Comparison of ENCODE assay signal across 27 cellular contexts in the genomic region with DNA sequence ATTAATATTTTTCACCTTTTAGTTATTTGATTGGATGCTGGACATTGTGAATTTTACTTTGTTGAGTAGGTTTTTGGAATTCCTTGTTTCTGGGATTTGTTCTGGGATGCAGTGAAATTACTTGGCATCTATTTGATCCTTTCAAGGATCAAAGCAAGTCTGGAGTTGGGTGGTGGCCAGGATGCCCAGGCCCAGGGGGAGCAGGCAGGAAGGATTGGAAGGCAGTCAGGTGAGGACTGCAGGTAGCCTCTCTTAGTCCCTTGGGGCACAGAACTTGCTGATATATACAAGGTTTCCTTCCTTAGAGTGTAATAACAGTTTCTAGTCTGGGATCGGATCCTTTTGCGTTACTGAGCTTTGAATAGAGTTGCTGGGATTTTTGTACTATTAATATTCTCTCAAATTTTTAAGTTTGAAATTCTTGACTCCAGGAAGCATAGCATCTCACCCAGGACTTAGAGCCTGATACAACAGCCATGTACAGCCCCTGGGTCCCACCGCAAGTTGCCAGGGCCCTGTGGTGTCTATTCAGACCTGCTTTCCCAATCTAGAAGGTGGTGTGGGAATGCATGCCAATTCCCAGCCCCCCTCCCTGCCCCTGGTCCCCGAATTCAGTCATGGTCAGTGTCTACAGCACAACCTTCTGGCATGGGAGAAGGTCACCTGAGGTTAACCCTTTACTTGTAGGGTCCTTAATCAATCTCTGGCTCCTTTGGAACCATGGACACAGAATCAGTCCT.
"Had no signal": no experiment of that assay in that cellular context is flagged by ENCODE, and none has a peak within 500 bp of the region (broad histone marks: within the 10 kb centered on the region; RNA-seq: fewer than 3 reads in every experiment).

No MANE protein-coding gene starts in this region.

- H3K4me3 Mint-ChIP-seq: activated CD8-positive, alpha-beta T cell treated with anti-CD3 and anti-CD28 coated beads, Interleukin-2, amount 10 ng/mL, durations not matched to agents 7 days and 5 days; activated naive CD4-positive, alpha-beta T cell treated with anti-CD3 and anti-CD28 coated beads, Interleukin-2, amount 50 U/mL, for 24 hours; T-helper 1 cell treated with Interleukin-12 subunit alpha and Interleukin-12 subunit beta and Interleukin-4 antibody, amounts not matched to agents 30 μg/mL and 1 μg/mL, for 36 hours; WTC11 had no signal

- H3K27me3 ChIP-seq: SJSA1 had no signal

- H3K9me3 Mint-ChIP-seq: activated naive CD4-positive, alpha-beta T cell treated with anti-CD3 and anti-CD28 coated beads, Interleukin-2, amount 50 U/mL, for 24 hours; T-helper 1 cell treated with Interleukin-12 subunit alpha and Interleukin-12 subunit beta and Interleukin-4 antibody, amounts not matched to agents 30 μg/mL and 1 μg/mL, for 36 hours; WTC11 had no signal

- H3K27ac Mint-ChIP-seq: activated CD8-positive, alpha-beta T cell treated with anti-CD3 and anti-CD28 coated beads, Interleukin-2, amount 10 ng/mL, durations not matched to agents 7 days and 5 days; activated naive CD4-positive, alpha-beta T cell treated with anti-CD3 and anti-CD28 coated beads, Interleukin-2, amount 50 U/mL, for 24 hours; T-helper 1 cell treated with Interleukin-12 subunit alpha and Interleukin-12 subunit beta and Interleukin-4 antibody, amounts not matched to agents 30 μg/mL and 1 μg/mL, for 36 hours; WTC11 had no signal

- H3K9me3 ChIP-seq: SJSA1 had no signal

- H3K27me3 Mint-ChIP-seq: activated naive CD4-positive, alpha-beta T cell treated with anti-CD3 and anti-CD28 coated beads, Interleukin-2, amount 50 U/mL, for 24 hours had no signal

- H3K4me3 ChIP-seq: SJSA1 had no signal

- H3K27ac ChIP-seq: SJSA1 had no signal

- ATAC-seq: activated CD8-positive, alpha-beta T cell treated with anti-CD3 and anti-CD28 coated beads, Interleukin-2, amount 10 ng/mL, durations not matched to agents 7 days and 5 days; PC-3; SK-N-SH treated with all-trans-retinoic acid at 6 μM for 48 hours; WTC11 had no signal

- DNase-seq: activated CD4-positive, alpha-beta T cell treated with anti-CD3 and anti-CD28 coated beads for 48 hours; activated CD4-positive, alpha-beta T cell treated with anti-CD3 and anti-CD28 coated beads, Interleukin-2, amount 50 U/mL, for 4 hours; activated CD4-positive, CD25-positive, alpha-beta regulatory T cell treated with anti-CD3 and anti-CD28 coated beads, Interleukin-2, amount 50 U/mL, for 72 hours; activated CD8-positive, alpha-beta memory T cell treated with anti-CD3 and anti-CD28 coated beads, Interleukin-2, amount 50 U/mL, for 48 hours; activated CD8-positive, alpha-beta T cell treated with anti-CD3 and anti-CD28 coated beads, Interleukin-2, amount 10 ng/mL, durations not matched to agents 7 days and 5 days; activated effector memory CD4-positive, alpha-beta T cell treated with Interleukin-2 at 50 U/mL for 16 hours; activated naive CD4-positive, alpha-beta T cell; activated T-cell treated with anti-CD3 and anti-CD28 coated beads, Interleukin-2, amount 50 U/mL, for 1 hour; central memory CD4-positive, alpha-beta T cell; IMR-90; KG1; NCI-H1092 treated with DMSO at 0.1 percent for 48 hours; NCI-H1417 treated with DMSO at 0.1 percent for 48 hours; NCI-H1694; NCI-H2029; NCI-H2107; NCI-H2171 treated with DMSO at 0.1 percent for 48 hours; NCI-H446; NCI-H526; NCI-H82; PC-3; SHP77 had no signal
